ENCODE assay signal across 18 cellular contexts in the genomic region with DNA sequence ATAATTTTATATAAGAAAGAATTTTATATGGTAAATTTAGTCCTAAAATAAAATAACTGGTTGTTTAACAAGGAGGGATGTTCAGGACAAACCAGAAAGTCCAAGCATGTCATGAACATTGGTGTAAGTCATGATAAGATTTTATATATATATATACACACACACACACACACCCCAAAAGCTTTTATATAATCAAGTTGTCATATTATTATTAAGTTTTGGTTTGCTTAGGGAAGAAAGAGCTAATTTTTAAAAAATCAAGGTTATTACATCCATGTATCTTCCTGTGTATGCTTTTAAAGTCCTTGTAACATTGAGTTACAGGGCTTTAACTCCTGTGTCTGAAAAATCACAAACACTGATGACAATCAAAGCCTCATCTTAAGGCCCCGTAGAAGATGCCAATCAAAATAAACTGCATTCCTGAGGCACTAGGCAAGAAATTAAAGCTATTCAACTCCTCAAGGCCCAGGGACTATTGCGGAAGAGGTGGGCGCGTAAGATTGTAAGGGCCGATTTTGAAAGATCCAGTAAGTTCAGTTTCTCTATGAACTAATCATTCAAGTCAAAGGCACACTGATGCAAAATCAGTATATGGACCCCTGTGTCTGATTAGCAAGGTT. TPM values are rescaled to one million over a fixed set of nuclear protein-coding genes. Genes with fewer than 3 reads are reported as not detected.
DNase-seq lines count a peak whose midpoint lies in the region; ATAC-seq, FAIRE-seq and TF ChIP-seq lines count a peak whose summit lies in the region.
"Had no signal": no experiment of that assay in that cellular context is flagged by ENCODE, and none has a peak within 500 bp of the region (broad histone marks: within the 10 kb centered on the region; RNA-seq: fewer than 3 reads in every experiment).

No MANE protein-coding gene starts in this region.

- TF ChIP-seq POLR2A in A549 (IDR thresholded peaks at IDR 0.05; ENCODE audit: low read length): no peak

- H3K4me1 ChIP-seq in A549 (no peaks in the 10 kb centered on the region), HUES48 (ENCODE audit: control insufficient read depth, insufficient read depth, low read length) (peaks cover 24% of the 10 kb centered on the region), OCI-LY7 (ENCODE audit: insufficient read depth, low read length, poor library complexity, severe bottlenecking) (peaks cover 20% of the 10 kb centered on the region), mucosa of descending colon (ENCODE audit: low read depth) (peaks cover 16% of the 10 kb centered on the region)

- no peak overlapping the region for H3K27ac ChIP-seq in A549
- H3K27ac ChIP-seq in HUES48 (ENCODE audit: low read depth, low read length): no peak overlapping the region
- no peak overlapping the region for H3K27ac ChIP-seq in OCI-LY7 (ENCODE audit: low read depth, low read length, poor library complexity, severe bottlenecking)
- H3K27ac ChIP-seq: BLaER1 had no signal

- no peaks in the 10 kb centered on the region for H3K27me3 ChIP-seq in HUES48 (ENCODE audit: control insufficient read depth, insufficient read depth, low read length)
- H3K27me3 ChIP-seq: BLaER1 had no signal

- peaks cover 20 to 44% (median 35%) of the 10 kb centered on the region in 3 donors for H3K36me3 Mint-ChIP-seq in immature natural killer cell
- peaks cover 19% of the 10 kb centered on the region for H3K36me3 Mint-ChIP-seq in glutamatergic neuron (ENCODE audit: unreplicated experiment)

- H3K36me3 ChIP-seq in HUES48 (ENCODE audit: control insufficient read depth, insufficient read depth, low read length): no peaks in the 10 kb centered on the region; the same call in 1 of the 2 replicates
- H3K36me3 ChIP-seq in OCI-LY7 (ENCODE audit: insufficient read depth, low read length): peaks cover 78% of the 10 kb centered on the region
- H3K36me3 ChIP-seq in mucosa of descending colon (ENCODE audit: low read depth): no peaks in the 10 kb centered on the region
- H3K36me3 ChIP-seq: HAP-1 had no signal

- CTCF ChIA-PET in A549 (lab: Yijun Ruan, JAX) (no interaction called here), OCI-LY7 (lab: Charles Lee; ENCODE audit: unreplicated experiment) (no interaction called here)

- no peak overlapping the region for H3K4me3 ChIP-seq in A549
- peak overlapping the region; percentile 14; the same call in 1 of the 2 replicates for H3K4me3 ChIP-seq in HUES48 (ENCODE audit: low read depth, low read length)
- H3K4me3 ChIP-seq in OCI-LY7 (ENCODE audit: low read depth, low read length, poor library complexity, severe bottlenecking): no peak overlapping the region
- H3K4me3 ChIP-seq in mucosa of descending colon: no peak overlapping the region
- H3K4me3 ChIP-seq: BLaER1, HAP-1 had no signal

- no peak overlapping the region for H2AFZ ChIP-seq in OCI-LY7 (ENCODE audit: low read length)

- BruUV-seq in OCI-LY7 (replicated peaks; lab: Mats Ljungman, UMichigan): no TSS peak

- no peaks in the 10 kb centered on the region for H3K9me3 Mint-ChIP-seq in immature natural killer cell
- peaks cover 7% of the 10 kb centered on the region for H3K9me3 Mint-ChIP-seq in glutamatergic neuron (ENCODE audit: unreplicated experiment)

- peak overlapping the region in 5 of 6 donors; percentile 43 to 80 (median 55) for H3K27ac Mint-ChIP-seq in immature natural killer cell
- no peak overlapping the region for H3K27ac Mint-ChIP-seq in glutamatergic neuron (ENCODE audit: unreplicated experiment)

- no peak overlapping the region for H3K9ac ChIP-seq in HUES48 (ENCODE audit: low read depth, low read length)
- H3K9ac ChIP-seq: BLaER1, SK-N-SH had no signal

- no peak for TF ChIP-seq EP300 in A549 (IDR thresholded peaks at IDR 0.05)

- H3K4me1 Mint-ChIP-seq in immature natural killer cell (peaks cover 41 to 63% of the 10 kb centered on the region in 2 donors), glutamatergic neuron (ENCODE audit: low read depth, unreplicated experiment) (no peaks in the 10 kb centered on the region)

- no peak for DNase-seq in A549 (ENCODE audit: low read depth in 1 of 2, low spot score in 1 of 2)
- peak; percentile 62 for DNase-seq in OCI-LY7 (ENCODE audit: low spot score)
- DNase-seq in immature natural killer cell: no peak
- no peak for DNase-seq in NCI-H2196 treated with DMSO at 0.1 percent for 48 hours (lab: John Stamatoyannopoulos, UW; ENCODE audit: unreplicated experiment)
- no peak for DNase-seq in mucosa of descending colon
- no peak for DNase-seq in omental fat pad (ENCODE audit: low spot score)
- DNase-seq in glutamatergic neuron: no peak
- DNase-seq: CD8-positive, alpha-beta memory T cell; DND-41; NCI-H1417 treated with DMSO at 0.1 percent for 48 hours; NCI-H187 treated with DMSO at 0.1 percent for 48 hours; NCI-H345; SHP77; SK-N-SH had no signal

- peaks cover 11% of the 10 kb centered on the region; the same call in 1 of the 2 replicates for H3K79me2 ChIP-seq in OCI-LY7 (ENCODE audit: insufficient read depth, low read depth, low read length)

- no peak for FAIRE-seq in A549 (lab: Jason Lieb, UNC)

- intact Hi-C loops in OCI-LY7 (cut with micrococcal nuclease; ENCODE audit: unreplicated experiment) (no loop called here), mucosa of descending colon (cut with DNase I, micrococcal nuclease) (no loop called here)

- no peak overlapping the region for H3K4me2 ChIP-seq in A549
- H3K4me2 ChIP-seq in OCI-LY7 (ENCODE audit: low read length): no peak overlapping the region
- H3K4me2 ChIP-seq: BLaER1, SK-N-SH had no signal

- H3K27me3 Mint-ChIP-seq in immature natural killer cell (ENCODE audit: low read depth in 3 of 3): peaks cover 1 to 5% (median 3%) of the 10 kb centered on the region in 3 donors
- peaks cover 3% of the 10 kb centered on the region for H3K27me3 Mint-ChIP-seq in glutamatergic neuron (ENCODE audit: unreplicated experiment)
- H3K27me3 Mint-ChIP-seq: CD8-positive, alpha-beta memory T cell had no signal

- H3K4me3 Mint-ChIP-seq in immature natural killer cell (no peak overlapping the region), glutamatergic neuron (ENCODE audit: unreplicated experiment) (no peak overlapping the region)

- H4K20me1 ChIP-seq in OCI-LY7 (ENCODE audit: insufficient read depth, low read length): no peaks in the 10 kb centered on the region
- H4K20me1 ChIP-seq: BLaER1 had no signal

- TF ChIP-seq RAD21 in A549 (conservative IDR thresholded peaks at IDR 0.05 in 1 of 2, IDR thresholded peaks at IDR 0.05 in 1 of 2): no peak

- H3K9me3 ChIP-seq in A549: peaks cover 5% of the 10 kb centered on the region; the same call in 2 of the 3 replicates
- H3K9me3 ChIP-seq in HUES48 (ENCODE audit: control insufficient read depth, insufficient read depth, low read length): peaks cover 33% of the 10 kb centered on the region
- H3K9me3 ChIP-seq in OCI-LY7 (ENCODE audit: low read length): peaks cover 60% of the 10 kb centered on the region
- H3K9me3 ChIP-seq in mucosa of descending colon: no peaks in the 10 kb centered on the region

- WGBS in A549 (ENCODE audit: missing lambda C conversion rate): 81% methylated on average over 5 of the region's 5 CpGs

- no peak for ATAC-seq in A549
- no peak for ATAC-seq in mucosa of descending colon
- ATAC-seq in omental fat pad (ENCODE audit: low FRiP score): no peak

- POLR2A ChIA-PET in A549 (lab: Yijun Ruan, JAX) (no interaction called here), OCI-LY7 (lab: Charles Lee) (interaction anchor here (0.7 to 1.2 kb wide), 5 partner anchors 19 to 182 kb away, joined by 3 to 5 read pairs (median 3); partner anchors contain the start of gene APOL5)

- no peaks in the 10 kb centered on the region for H3K9me2 ChIP-seq in OCI-LY7 (ENCODE audit: insufficient read depth, low read length)
- H3K9me2 ChIP-seq: SK-N-SH had no signal

- TF ChIP-seq CTCF in A549 (IDR thresholded peaks at IDR 0.05) (no peak), OCI-LY7 (conservative IDR thresholded peaks at IDR 0.05; ENCODE audit: low read length) (no peak), mucosa of descending colon (IDR thresholded peaks at IDR 0.05) (no peak), omental fat pad (IDR thresholded peaks at IDR 0.05) (no peak), glutamatergic neuron (IDR thresholded peaks at IDR 0.05; ENCODE audit: partially characterized antibody, unreplicated experiment) (no peak)

TF ChIP-seq in A549, 52 proteins besides CTCF, POLR2A, EP300 and RAD21 (continues in another document):
- no peak for TF ChIP-seq EHF (CRISPR knock-in tag; IDR thresholded peaks at IDR 0.05)

RNA-seq across cellular contexts. Expression of gene APOL6, which starts 16.8 kb away (rescaled TPM):
- 2.5 and 2.7 TPM in 2 replicates for polyA plus RNA-seq in A549 (2011; rRNA removed)
- 0.28 and 0.29 TPM in 2 replicates for polyA plus RNA-seq in A549 (2012; cell fraction: cytosol; rRNA removed)
- polyA plus RNA-seq in A549 (2012; cell fraction: nucleus; rRNA removed): 0.31 and 0.38 TPM in 2 replicates
- 1.3 to 1.9 TPM (median 1.8 TPM) in 3 replicates for polyA plus RNA-seq in A549 (2017; fragmentation: RNase III; extraction: RNeasy Plus Mini Kit Qiagen cat#74134 plus additional on column Dnase treatment)
- 4.2 and 5.2 TPM in 2 replicates for polyA minus RNA-seq in A549 (2011; rRNA and poly(A)+ RNA removed)
- 27.8 and 28.8 TPM in 2 replicates for total RNA-seq in OCI-LY7 (2014; rRNA removed; shearing (Covaris generic))
- total RNA-seq in OCI-LY7 (2022): 22.0 and 22.1 TPM in 2 replicates
- polyA plus RNA-seq in immature natural killer cell: 10 to 100 TPM; 11.9 to 45.8 (median 18.4) TPM
- 10 to 100 TPM; 40.3 to 43.1 (median 42.1) TPM for total RNA-seq in mucosa of descending colon
- 100 to 1,000 TPM in 1 of 4 donors, 10 to 100 TPM in 3; 53.8 to 104 (median 75.1) TPM for total RNA-seq in omental fat pad
- not detected for total RNA-seq in glutamatergic neuron (ENCODE audit: unreplicated experiment)

RNA-seq across cellular contexts. Expression of gene MB, which starts 47.9 kb away (rescaled TPM):
- polyA plus RNA-seq in A549 (2011; rRNA removed) (9.5 and 12.1 TPM in 2 replicates), A549 (2017; fragmentation: RNase III; extraction: RNeasy Plus Mini Kit Qiagen cat#74134 plus additional on column Dnase treatment) (6.9 to 9.2 TPM (median 8.5 TPM) in 3 replicates), immature natural killer cell (under 1 TPM in 1 of 3 donors, not detected in 2; 0.33 TPM)
- 12.3 and 14.1 TPM in 2 replicates for polyA plus RNA-seq in A549 (2012; cell fraction: cytosol; rRNA removed)
- polyA plus RNA-seq in A549 (2012; cell fraction: nucleus; rRNA removed): 7.0 and 10.8 TPM in 2 replicates
- polyA minus RNA-seq in A549 (2011; rRNA and poly(A)+ RNA removed): 2.7 and 4.3 TPM in 2 replicates
- total RNA-seq in OCI-LY7 (2014; rRNA removed; shearing (Covaris generic)): not detected in 2 replicates
- total RNA-seq in OCI-LY7 (2022) (not detected in 2 replicates), mucosa of descending colon (10 to 100 TPM in 2 of 3 donors, 1 to 10 TPM in 1; 2.1 to 17.2 (median 13.4) TPM), omental fat pad (under 1 TPM in 1 of 4 donors, not detected in 3; 0.44 TPM), glutamatergic neuron (ENCODE audit: unreplicated experiment) (not detected)
- polyA plus RNA-seq: CD8-positive, alpha-beta memory T cell had no signal

RNA-seq across cellular contexts. Expression of gene APOL5, which starts 52.6 kb away (rescaled TPM):
- polyA plus RNA-seq in A549 (2011; rRNA removed): not detected in 2 replicates
- not detected in 2 replicates for polyA plus RNA-seq in A549 (2012; cell fraction: cytosol; rRNA removed)
- not detected in 2 replicates for polyA plus RNA-seq in A549 (2012; cell fraction: nucleus; rRNA removed)
- polyA plus RNA-seq in A549 (2017; fragmentation: RNase III; extraction: RNeasy Plus Mini Kit Qiagen cat#74134 plus additional on column Dnase treatment): not detected in 3 replicates
- not detected in 2 replicates for polyA minus RNA-seq in A549 (2011; rRNA and poly(A)+ RNA removed)
- total RNA-seq in OCI-LY7 (2014; rRNA removed; shearing (Covaris generic)): 1.8 and 3.9 TPM in 2 replicates
- 0.67 and 1.2 TPM in 2 replicates for total RNA-seq in OCI-LY7 (2022)
- polyA plus RNA-seq in immature natural killer cell: not detected
- total RNA-seq in mucosa of descending colon: not detected
- not detected for total RNA-seq in omental fat pad
- total RNA-seq in glutamatergic neuron (ENCODE audit: unreplicated experiment): not detected
- total RNA-seq: CD8-positive, alpha-beta memory T cell; RPMI7951 had no signal
- polyA plus RNA-seq: CD8-positive, alpha-beta memory T cell; SK-N-SH had no signal

Comparison
In these comparisons a context has a peak if more than half of its experiments do, and no peak if none do; other contexts are left out.
1. RNA of gene APOL6, which starts 16.8 kb away (total RNA-seq): 53.8 to 104 TPM in omental fat pad, 40.3 to 43.1 TPM in mucosa of descending colon and 22.0 to 28.8 TPM in OCI-LY7; not detected in glutamatergic neuron (single experiment); every median in the first group is over 10 times any median in the second.